ENCODE assay signal across 8 cellular contexts in the genomic region with DNA sequence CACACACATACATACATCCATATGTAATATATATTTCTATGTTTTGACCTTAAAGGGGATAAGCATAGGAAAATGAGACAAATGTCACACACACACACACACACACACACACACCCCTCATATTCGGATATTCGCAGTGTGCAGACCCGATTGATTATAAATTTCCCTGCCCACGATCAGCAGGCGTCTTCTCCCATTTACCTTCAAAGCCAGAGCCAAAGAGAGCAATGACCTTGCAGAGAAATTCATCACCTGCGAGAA. TPM values are rescaled to one million over a fixed set of nuclear protein-coding genes. Genes with fewer than 3 reads are reported as not detected.
DNase-seq lines count a peak whose midpoint lies in the region; ATAC-seq and TF ChIP-seq lines count a peak whose summit lies in the region.

No MANE protein-coding gene starts in this region.

- H3K27ac Mint-ChIP-seq in memory B cell = peak overlapping the region; percentile 81

- no peak for DNase-seq in activated T-cell treated with anti-CD3 and anti-CD28 coated beads, Interleukin-2, amount 50 U/mL, for 4 hours
- no peak for DNase-seq in activated T-cell treated with anti-CD3 and anti-CD28 coated beads, Interleukin-2, amount 50 U/mL, for 48 hours
- DNase-seq in brain microvascular endothelial cell (no peak), memory B cell (ENCODE audit: low spot score in 2 of 2) (no peak), head of caudate nucleus (no peak), AG08396 (ENCODE audit: low spot score) (no peak)

- no peaks in the 10 kb centered on the region for H3K27me3 Mint-ChIP-seq in activated T-cell treated with anti-CD3 and anti-CD28 coated beads, Interleukin-2, amount 50 U/mL, for 4 hours (ENCODE audit: low read depth)
- peaks cover 4% of the 10 kb centered on the region for H3K27me3 Mint-ChIP-seq in memory B cell

- no peak for TF ChIP-seq CTCF in brain microvascular endothelial cell (IDR thresholded peaks at IDR 0.05; ENCODE audit: low read depth, low read length, missing control alignments)

- WGBS in thymus = 2% methylated on average over 6 of the region's 6 CpGs

- H3K9me3 ChIP-seq in thymus (ENCODE audit: control insufficient read depth) = no peaks in the 10 kb centered on the region

- H3K27ac ChIP-seq in brain microvascular endothelial cell (no peak overlapping the region), thymus (ENCODE audit: low read depth) (no peak overlapping the region)

- H3K4me3 ChIP-seq in brain microvascular endothelial cell (ENCODE audit: low read depth, low read length) (peak overlapping the region; percentile 61), thymus (ENCODE audit: low read length) (peak overlapping the region; percentile 80)

- intact Hi-C loops in head of caudate nucleus (cut with DNase I) = no loop called here

- H3K36me3 Mint-ChIP-seq in activated T-cell treated with anti-CD3 and anti-CD28 coated beads, Interleukin-2, amount 50 U/mL, for 4 hours (ENCODE audit: insufficient read depth) = peaks cover 3% of the 10 kb centered on the region
- no peaks in the 10 kb centered on the region for H3K36me3 Mint-ChIP-seq in memory B cell

- no peaks in the 10 kb centered on the region for H3K27me3 ChIP-seq in brain microvascular endothelial cell (replicated peaks)
- H3K27me3 ChIP-seq in thymus (ENCODE audit: control insufficient read depth, insufficient read depth) = peaks cover 2% of the 10 kb centered on the region

- H3K36me3 ChIP-seq in brain microvascular endothelial cell (replicated peaks) (no peaks in the 10 kb centered on the region), thymus (ENCODE audit: control insufficient read depth, insufficient read depth) (no peaks in the 10 kb centered on the region)

- no peak for ATAC-seq in activated T-cell treated with anti-CD3 and anti-CD28 coated beads, Interleukin-2, amount 50 U/mL, for 4 hours
- no peak for ATAC-seq in memory B cell (ENCODE audit: low read depth)
- ATAC-seq in HG03460 (IDR thresholded peaks at IDR 0.05; ENCODE audit: unreplicated experiment) = no peak

- peaks cover 67% of the 10 kb centered on the region for H3K4me1 Mint-ChIP-seq in activated T-cell treated with anti-CD3 and anti-CD28 coated beads, Interleukin-2, amount 50 U/mL, for 4 hours (ENCODE audit: low read depth)
- H3K4me1 Mint-ChIP-seq in memory B cell = peaks cover 23% of the 10 kb centered on the region

- peak overlapping the region; percentile 98 for H3K4me3 Mint-ChIP-seq in activated T-cell treated with anti-CD3 and anti-CD28 coated beads, Interleukin-2, amount 50 U/mL, for 4 hours
- H3K4me3 Mint-ChIP-seq in memory B cell = peak overlapping the region; percentile 89

- H3K4me1 ChIP-seq in thymus (ENCODE audit: control insufficient read depth, insufficient read depth, low read length) = peaks cover 7% of the 10 kb centered on the region

- in situ Hi-C loops in brain microvascular endothelial cell (cut with HindIII; ENCODE audit: low pct_ligation_motif_present, low sequenced_read_pairs) = no loop called here

- H3K9me3 Mint-ChIP-seq in activated T-cell treated with anti-CD3 and anti-CD28 coated beads, Interleukin-2, amount 50 U/mL, for 4 hours = no peaks in the 10 kb centered on the region
- no peaks in the 10 kb centered on the region for H3K9me3 Mint-ChIP-seq in memory B cell

RNA-seq across cellular contexts. Expression of a gene that starts 0.5 kb away (rescaled TPM):
- 10 to 100 TPM in 2 of 3 donors, 1 to 10 TPM in 1; 7.4 to 13.2 (median 10.6) TPM for total RNA-seq in activated T-cell treated with anti-CD3 and anti-CD28 coated beads, Interleukin-2, amount 50 U/mL, for 4 hours
- 2.6 TPM for polyA plus RNA-seq in thymus
